33 cellular contexts compared by ENCODE assay signal in the genomic region with DNA sequence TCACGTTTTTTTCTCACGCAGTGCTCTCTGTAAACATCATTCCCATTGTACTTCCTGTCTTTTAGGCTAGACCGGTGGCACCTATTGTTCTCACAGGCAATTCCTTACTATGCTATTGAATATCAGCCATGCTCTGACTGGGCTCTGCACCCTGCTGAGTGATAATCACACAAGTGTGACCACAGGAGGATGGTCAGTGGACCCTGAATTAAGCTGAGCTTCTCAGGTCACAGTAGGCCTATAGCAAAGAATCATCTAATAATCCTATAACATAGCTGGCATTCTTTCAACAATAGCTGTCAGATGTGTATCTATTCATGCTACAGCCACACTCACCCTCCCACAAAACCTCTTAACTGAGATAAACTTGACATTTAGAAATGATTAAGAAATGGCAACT.
DNase-seq lines count a peak whose midpoint lies in the region; ATAC-seq, FAIRE-seq and TF ChIP-seq lines count a peak whose summit lies in the region.
"Had no signal": no experiment of that assay in that cellular context is flagged by ENCODE, and none has a peak within 500 bp of the region (broad histone marks: within the 10 kb centered on the region; RNA-seq: fewer than 3 reads in every experiment).

No MANE protein-coding gene starts in this region.

- peak overlapping the region; percentile 41; the same call in 1 of the 2 replicates for H3K27ac ChIP-seq in HUES64 (ENCODE audit: low read depth, low read length)
- H3K27ac ChIP-seq: A549, ascending aorta, colonic mucosa, left ventricle myocardium inferior, pancreas, Peyer's patch, suprapubic skin, upper lobe of right lung had no signal

- no peak for ATAC-seq in GM18870 (IDR thresholded peaks at IDR 0.05; ENCODE audit: unreplicated experiment)
- ATAC-seq: A549, HCT116, HepG2, pancreas, right cardiac atrium, upper lobe of right lung had no signal

- H3K4me1 ChIP-seq in HUES64 (ENCODE audit: insufficient read depth, low read length), result peaks cover 7% of the 10 kb centered on the region; the same call in 1 of the 2 replicates
- H3K4me1 ChIP-seq: A549, ascending aorta, colonic mucosa, left ventricle myocardium inferior, pancreas, Peyer's patch, suprapubic skin, upper lobe of right lung had no signal

- H3K9me3 Mint-ChIP-seq in progenitor cell of endocrine pancreas (ENCODE audit: low read depth), result peaks cover 3% of the 10 kb centered on the region
- H3K9me3 Mint-ChIP-seq: activated CD4-positive, alpha-beta T cell treated with anti-CD3 and anti-CD28 coated beads, Interleukin-2, amount 10 ng/mL, durations not matched to agents 7 days and 5 days had no signal

- 65% methylated on average over 3 of the region's 3 CpGs for WGBS in HUES64

- H3K9ac ChIP-seq in HUES64 (ENCODE audit: low read depth, low read length), result no peak overlapping the region

- no peak overlapping the region for H3K4me3 ChIP-seq in HUES64 (ENCODE audit: low read length)
- H3K4me3 ChIP-seq: A549, ascending aorta, colonic mucosa, left ventricle myocardium inferior, pancreas, Peyer's patch, smooth muscle cell, suprapubic skin, upper lobe of right lung had no signal

- no peaks in the 10 kb centered on the region for H3K36me3 Mint-ChIP-seq in progenitor cell of endocrine pancreas (ENCODE audit: insufficient read depth)

- H3K4me1 Mint-ChIP-seq in progenitor cell of endocrine pancreas (ENCODE audit: low read depth), result peaks cover 2% of the 10 kb centered on the region
- H3K4me1 Mint-ChIP-seq: activated CD4-positive, alpha-beta T cell treated with anti-CD3 and anti-CD28 coated beads, Interleukin-2, amount 10 ng/mL, durations not matched to agents 7 days and 5 days had no signal

- no peaks in the 10 kb centered on the region for H3K36me3 ChIP-seq in HUES64 (ENCODE audit: insufficient read depth, low read length)
- H3K36me3 ChIP-seq: ascending aorta, colonic mucosa, left ventricle myocardium inferior, pancreas, Peyer's patch, suprapubic skin, upper lobe of right lung had no signal

- H3K27me3 ChIP-seq in HUES64 (ENCODE audit: insufficient read depth, low read length), result no peaks in the 10 kb centered on the region
- H3K27me3 ChIP-seq: ascending aorta, colonic mucosa, pancreas, Peyer's patch, suprapubic skin, upper lobe of right lung had no signal

- no peak overlapping the region for H3K4me3 Mint-ChIP-seq in progenitor cell of endocrine pancreas (ENCODE audit: low read depth)
- H3K4me3 Mint-ChIP-seq: activated CD4-positive, alpha-beta T cell treated with anti-CD3 and anti-CD28 coated beads, Interleukin-2, amount 10 ng/mL, durations not matched to agents 7 days and 5 days; activated T-cell treated with anti-CD3 and anti-CD28 coated beads, Interleukin-2, amount 50 U/mL, for 24 hours had no signal

- FAIRE-seq in RCC 7860 (lab: Jason Lieb, UNC), result no peak
- FAIRE-seq: A549, GM12891, HepG2, keratinocyte, pancreas had no signal

- no peaks in the 10 kb centered on the region for H3K27me3 Mint-ChIP-seq in progenitor cell of endocrine pancreas
- H3K27me3 Mint-ChIP-seq: activated CD4-positive, alpha-beta T cell treated with anti-CD3 and anti-CD28 coated beads, Interleukin-2, amount 10 ng/mL, durations not matched to agents 7 days and 5 days; activated T-cell treated with anti-CD3 and anti-CD28 coated beads, Interleukin-2, amount 50 U/mL, for 24 hours had no signal

- DNase-seq in Caki2 (ENCODE audit: low read depth) (peak; percentile 24), RCC 7860 (ENCODE audit: low spot score) (peak; percentile 34), iPS-NIHi7 (ENCODE audit: extremely low spot score) (peak; percentile 10), progenitor cell of endocrine pancreas (ENCODE audit: low spot score, unreplicated experiment) (no peak)
- DNase-seq in stimulated activated CD4-positive, alpha-beta T cell treated with anti-CD3 and anti-CD28 coated beads, Interleukin-4, amount 100 ng/mL, for 24 hours, result no peak
- DNase-seq in activated CD8-positive, alpha-beta memory T cell treated with anti-CD3 and anti-CD28 coated beads for 24 hours, result no peak
- DNase-seq: activated CD4-positive, alpha-beta T cell treated with anti-CD3 and anti-CD28 coated beads, Interleukin-2, amount 10 ng/mL, durations not matched to agents 7 days and 5 days; activated gamma-delta T cell treated with Interleukin-2 at 50 U/mL for 16 hours; activated T-cell treated with anti-CD3 and anti-CD28 coated beads, Interleukin-2, amount 50 U/mL, for 24 hours; colonic mucosa; effector memory CD4-positive, alpha-beta T cell; Kasumi-1; left ventricle myocardium inferior; mesenchymal stem cell; NCI-H1694; NCI-H526; pancreas; Peyer's patch; right cardiac atrium; SHP77 treated with DMSO at 0.1 percent for 48 hours; stimulated activated naive CD4-positive, alpha-beta T cell treated with Interleukin-2 at 50 U/mL for 16 hours; T-helper 9 cell; upper lobe of right lung had no signal

- in situ Hi-C loops in Caki2 (cut with HindIII; ENCODE audit: low pct_unique_long_range_greater_than_20kb, low sequenced_read_pairs), result no loop called here

- TF ChIP-seq CTCF in progenitor cell of endocrine pancreas (IDR thresholded peaks at IDR 0.05; ENCODE audit: unreplicated experiment), result no peak

- no peaks in the 10 kb centered on the region for H3K9me3 ChIP-seq in HUES64 (ENCODE audit: insufficient read depth, low read depth, low read length)
- H3K9me3 ChIP-seq: A549, ascending aorta, colonic mucosa, pancreas, Peyer's patch, suprapubic skin, upper lobe of right lung had no signal

- no peak overlapping the region for H3K27ac Mint-ChIP-seq in progenitor cell of endocrine pancreas
- H3K27ac Mint-ChIP-seq: activated CD4-positive, alpha-beta T cell treated with anti-CD3 and anti-CD28 coated beads, Interleukin-2, amount 10 ng/mL, durations not matched to agents 7 days and 5 days; activated T-cell treated with anti-CD3 and anti-CD28 coated beads, Interleukin-2, amount 50 U/mL, for 24 hours had no signal

Comparison
In these comparisons a context has a peak if more than half of its experiments do, and no peak if none do; other contexts are left out.
1. DNase-seq: peak in Caki2 (single experiment), RCC 7860 (single experiment) and iPS-NIHi7 (single experiment); none in stimulated activated CD4-positive, alpha-beta T cell treated with anti-CD3 and anti-CD28 coated beads, Interleukin-4, amount 100 ng/mL, for 24 hours (single experiment), activated CD8-positive, alpha-beta memory T cell treated with anti-CD3 and anti-CD28 coated beads for 24 hours (single experiment) and progenitor cell of endocrine pancreas (single experiment).